Comparison of ENCODE assay signal across 1 cellular context in the genomic region with DNA sequence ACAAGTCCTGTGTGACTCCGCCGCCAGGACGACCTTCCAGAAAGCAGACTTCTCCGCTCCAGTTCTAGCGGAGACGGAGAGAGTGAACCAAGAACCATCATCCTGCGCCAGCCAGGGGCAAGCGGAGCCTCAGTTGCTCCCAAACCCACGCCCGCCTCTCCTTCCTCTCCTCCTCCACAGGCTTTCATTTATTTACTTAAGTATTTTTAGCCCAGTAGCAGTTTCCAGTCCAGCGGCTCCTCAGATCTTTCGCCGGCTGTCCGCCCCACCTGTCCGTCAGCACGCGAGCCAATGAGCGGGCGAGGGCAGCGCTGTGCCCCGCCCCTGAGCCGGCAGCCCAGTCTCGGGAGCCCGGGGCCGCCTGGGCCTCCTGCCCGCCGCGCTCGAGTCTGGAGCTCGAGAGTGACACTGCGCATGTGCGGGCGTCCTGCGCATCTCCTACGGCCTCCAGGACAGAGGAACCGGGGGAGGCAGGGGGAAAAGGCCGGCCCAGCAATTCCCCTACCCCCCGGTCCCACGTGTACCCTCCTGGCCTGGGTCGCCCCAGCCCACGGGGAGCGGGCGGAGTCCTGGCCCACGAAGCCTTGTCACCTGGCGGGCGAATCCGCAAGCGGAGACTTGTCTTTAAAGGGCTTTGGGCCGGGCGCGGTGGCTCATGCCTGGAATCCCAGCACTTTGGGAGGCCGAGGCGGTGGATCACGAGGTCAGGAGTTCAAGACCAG.
TF ChIP-seq lines count a peak whose summit lies in the region.

A gene (plus strand): TSS at position 425 of the 722 bp plus-strand sequence.

TF ChIP-seq in HepG2, 621 proteins besides CTCF, POLR2A, EP300 and RAD21 (continued from another document and continues in another):
- TF ChIP-seq FOSL1 (CRISPR knock-in tag; IDR thresholded peaks at IDR 0.05; ENCODE audit: borderline replicate concordance) (no peak), ZFP36L1 (CRISPR knock-in tag; IDR thresholded peaks at IDR 0.05) (no peak), GLI4 (CRISPR knock-in tag; IDR thresholded peaks at IDR 0.05; ENCODE audit: borderline replicate concordance) (no peak), ZNF629 (CRISPR knock-in tag; conservative IDR thresholded peaks at IDR 0.05) (peak; percentile 28; the same call in 1 of the 2 replicates), KLF11 (CRISPR knock-in tag; IDR thresholded peaks at IDR 0.05) (no peak), HNRNPL (IDR thresholded peaks at IDR 0.05; ENCODE audit: low read depth, low read length) (no peak), MIER2 (CRISPR knock-in tag; IDR thresholded peaks at IDR 0.05) (no peak), ZSCAN12 (CRISPR knock-in tag; IDR thresholded peaks at IDR 0.05) (no peak), ZNF446 (CRISPR knock-in tag; IDR thresholded peaks at IDR 0.05) (no peak), ZNF605 (CRISPR knock-in tag; IDR thresholded peaks at IDR 0.05) (peak; percentile 80), TBL1XR1 (IDR thresholded peaks at IDR 0.05; ENCODE audit: borderline replicate concordance, low read length, partially characterized antibody) (no peak), PAWR (CRISPR knock-in tag; IDR thresholded peaks at IDR 0.05; ENCODE audit: borderline replicate concordance) (no peak), KDM4B (CRISPR knock-in tag; IDR thresholded peaks at IDR 0.05) (no peak), XRCC5 (optimal IDR thresholded peaks at IDR 0.05; ENCODE audit: low read length) (peak; percentile 22), PHF5A (CRISPR knock-in tag; IDR thresholded peaks at IDR 0.05; ENCODE audit: low read depth, unreplicated experiment) (no peak), DPF2 (CRISPR knock-in tag; IDR thresholded peaks at IDR 0.05; ENCODE audit: borderline replicate concordance, low read depth) (no peak), ZNF558 (CRISPR knock-in tag; IDR thresholded peaks at IDR 0.05; ENCODE audit: borderline replicate concordance) (no peak), ZNF337 (CRISPR knock-in tag; IDR thresholded peaks at IDR 0.05; ENCODE audit: borderline replicate concordance, low read depth) (0 out of 2 replicates have a peak, but pooled peaks have one; percentile 56), ZNF883 (CRISPR knock-in tag; IDR thresholded peaks at IDR 0.05; ENCODE audit: not compliant biosample characterization) (peak; percentile 14), ZNF468 (CRISPR knock-in tag; IDR thresholded peaks at IDR 0.05) (no peak), ZNF101 (CRISPR knock-in tag; IDR thresholded peaks at IDR 0.05; ENCODE audit: borderline replicate concordance, low read depth) (no peak), RBAK (CRISPR knock-in tag; IDR thresholded peaks at IDR 0.05) (no peak), KLF13 (CRISPR knock-in tag; IDR thresholded peaks at IDR 0.05) (no peak), AKAP8 (CRISPR knock-in tag; IDR thresholded peaks at IDR 0.05) (no peak; the same call in 1 of the 2 replicates), JDP2 (CRISPR knock-in tag; IDR thresholded peaks at IDR 0.05; ENCODE audit: borderline replicate concordance) (no peak), RFX3 (CRISPR knock-in tag; IDR thresholded peaks at IDR 0.05) (no peak), RARG (CRISPR knock-in tag; IDR thresholded peaks at IDR 0.05; ENCODE audit: low read depth) (no peak), ARNT2 (CRISPR knock-in tag; IDR thresholded peaks at IDR 0.05; ENCODE audit: low read depth) (no peak), ADNP (CRISPR knock-in tag; IDR thresholded peaks at IDR 0.05) (peak; percentile 78), HOXA9 (CRISPR knock-in tag; IDR thresholded peaks at IDR 0.05; ENCODE audit: borderline replicate concordance) (0 out of 2 replicates have a peak, but pooled peaks have one; percentile 28), KDM2A (CRISPR knock-in tag; IDR thresholded peaks at IDR 0.05; ENCODE audit: borderline replicate concordance, low read depth) (peak; percentile 22; the same call in 1 of the 2 replicates)
- TF ChIP-seq, protein P1, sequence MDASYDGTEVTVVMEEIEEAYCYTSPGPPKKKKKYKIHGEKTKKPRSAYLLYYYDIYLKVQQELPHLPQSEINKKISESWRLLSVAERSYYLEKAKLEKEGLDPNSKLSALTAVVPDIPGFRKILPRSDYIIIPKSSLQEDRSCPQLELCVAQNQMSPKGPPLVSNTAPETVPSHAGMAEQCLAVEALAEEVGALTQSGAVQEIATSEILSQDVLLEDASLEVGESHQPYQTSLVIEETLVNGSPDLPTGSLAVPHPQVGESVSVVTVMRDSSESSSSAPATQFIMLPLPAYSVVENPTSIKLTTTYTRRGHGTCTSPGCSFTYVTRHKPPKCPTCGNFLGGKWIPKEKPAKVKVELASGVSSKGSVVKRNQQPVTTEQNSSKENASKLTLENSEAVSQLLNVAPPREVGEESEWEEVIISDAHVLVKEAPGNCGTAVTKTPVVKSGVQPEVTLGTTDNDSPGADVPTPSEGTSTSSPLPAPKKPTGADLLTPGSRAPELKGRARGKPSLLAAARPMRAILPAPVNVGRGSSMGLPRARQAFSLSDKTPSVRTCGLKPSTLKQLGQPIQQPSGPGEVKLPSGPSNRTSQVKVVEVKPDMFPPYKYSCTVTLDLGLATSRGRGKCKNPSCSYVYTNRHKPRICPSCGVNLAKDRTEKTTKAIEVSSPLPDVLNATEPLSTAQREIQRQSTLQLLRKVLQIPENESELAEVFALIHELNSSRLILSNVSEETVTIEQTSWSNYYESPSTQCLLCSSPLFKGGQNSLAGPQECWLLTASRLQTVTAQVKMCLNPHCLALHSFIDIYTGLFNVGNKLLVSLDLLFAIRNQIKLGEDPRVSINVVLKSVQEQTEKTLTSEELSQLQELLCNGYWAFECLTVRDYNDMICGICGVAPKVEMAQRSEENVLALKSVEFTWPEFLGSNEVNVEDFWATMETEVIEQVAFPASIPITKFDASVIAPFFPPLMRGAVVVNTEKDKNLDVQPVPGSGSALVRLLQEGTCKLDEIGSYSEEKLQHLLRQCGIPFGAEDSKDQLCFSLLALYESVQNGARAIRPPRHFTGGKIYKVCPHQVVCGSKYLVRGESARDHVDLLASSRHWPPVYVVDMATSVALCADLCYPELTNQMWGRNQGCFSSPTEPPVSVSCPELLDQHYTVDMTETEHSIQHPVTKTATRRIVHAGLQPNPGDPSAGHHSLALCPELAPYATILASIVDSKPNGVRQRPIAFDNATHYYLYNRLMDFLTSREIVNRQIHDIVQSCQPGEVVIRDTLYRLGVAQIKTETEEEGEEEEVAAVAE (CRISPR knock-in tag; IDR thresholded peaks at IDR 0.05; ENCODE audit: borderline replicate concordance) = no peak
- TF ChIP-seq, protein P2, sequence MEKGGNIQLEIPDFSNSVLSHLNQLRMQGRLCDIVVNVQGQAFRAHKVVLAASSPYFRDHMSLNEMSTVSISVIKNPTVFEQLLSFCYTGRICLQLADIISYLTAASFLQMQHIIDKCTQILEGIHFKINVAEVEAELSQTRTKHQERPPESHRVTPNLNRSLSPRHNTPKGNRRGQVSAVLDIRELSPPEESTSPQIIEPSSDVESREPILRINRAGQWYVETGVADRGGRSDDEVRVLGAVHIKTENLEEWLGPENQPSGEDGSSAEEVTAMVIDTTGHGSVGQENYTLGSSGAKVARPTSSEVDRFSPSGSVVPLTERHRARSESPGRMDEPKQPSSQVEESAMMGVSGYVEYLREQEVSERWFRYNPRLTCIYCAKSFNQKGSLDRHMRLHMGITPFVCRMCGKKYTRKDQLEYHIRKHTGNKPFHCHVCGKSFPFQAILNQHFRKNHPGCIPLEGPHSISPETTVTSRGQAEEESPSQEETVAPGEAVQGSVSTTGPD (CRISPR knock-in tag; IDR thresholded peaks at IDR 0.05) = no peak
- TF ChIP-seq, protein P3, sequence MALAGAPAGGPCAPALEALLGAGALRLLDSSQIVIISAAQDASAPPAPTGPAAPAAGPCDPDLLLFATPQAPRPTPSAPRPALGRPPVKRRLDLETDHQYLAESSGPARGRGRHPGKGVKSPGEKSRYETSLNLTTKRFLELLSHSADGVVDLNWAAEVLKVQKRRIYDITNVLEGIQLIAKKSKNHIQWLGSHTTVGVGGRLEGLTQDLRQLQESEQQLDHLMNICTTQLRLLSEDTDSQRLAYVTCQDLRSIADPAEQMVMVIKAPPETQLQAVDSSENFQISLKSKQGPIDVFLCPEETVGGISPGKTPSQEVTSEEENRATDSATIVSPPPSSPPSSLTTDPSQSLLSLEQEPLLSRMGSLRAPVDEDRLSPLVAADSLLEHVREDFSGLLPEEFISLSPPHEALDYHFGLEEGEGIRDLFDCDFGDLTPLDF (CRISPR knock-in tag; IDR thresholded peaks at IDR 0.05) = no peak
- TF ChIP-seq, protein P4, sequence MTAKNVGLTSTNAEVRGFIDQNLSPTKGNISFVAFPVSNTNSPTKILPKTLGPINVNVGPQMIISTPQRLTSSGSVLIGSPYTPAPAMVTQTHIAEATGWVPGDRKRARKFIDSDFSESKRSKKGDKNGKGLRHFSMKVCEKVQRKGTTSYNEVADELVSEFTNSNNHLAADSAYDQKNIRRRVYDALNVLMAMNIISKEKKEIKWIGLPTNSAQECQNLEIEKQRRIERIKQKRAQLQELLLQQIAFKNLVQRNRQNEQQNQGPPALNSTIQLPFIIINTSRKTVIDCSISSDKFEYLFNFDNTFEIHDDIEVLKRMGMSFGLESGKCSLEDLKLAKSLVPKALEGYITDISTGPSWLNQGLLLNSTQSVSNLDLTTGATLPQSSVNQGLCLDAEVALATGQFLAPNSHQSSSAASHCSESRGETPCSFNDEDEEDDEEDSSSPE (CRISPR knock-in tag; IDR thresholded peaks at IDR 0.05) = 0 out of 2 replicates have a peak, but pooled peaks have one; percentile 25
- TF ChIP-seq, protein P5, sequence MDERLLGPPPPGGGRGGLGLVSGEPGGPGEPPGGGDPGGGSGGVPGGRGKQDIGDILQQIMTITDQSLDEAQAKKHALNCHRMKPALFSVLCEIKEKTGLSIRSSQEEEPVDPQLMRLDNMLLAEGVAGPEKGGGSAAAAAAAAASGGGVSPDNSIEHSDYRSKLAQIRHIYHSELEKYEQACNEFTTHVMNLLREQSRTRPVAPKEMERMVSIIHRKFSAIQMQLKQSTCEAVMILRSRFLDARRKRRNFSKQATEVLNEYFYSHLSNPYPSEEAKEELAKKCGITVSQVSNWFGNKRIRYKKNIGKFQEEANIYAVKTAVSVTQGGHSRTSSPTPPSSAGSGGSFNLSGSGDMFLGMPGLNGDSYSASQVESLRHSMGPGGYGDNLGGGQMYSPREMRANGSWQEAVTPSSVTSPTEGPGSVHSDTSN (CRISPR knock-in tag; IDR thresholded peaks at IDR 0.05) = peak; percentile 87
- TF ChIP-seq, protein P6, sequence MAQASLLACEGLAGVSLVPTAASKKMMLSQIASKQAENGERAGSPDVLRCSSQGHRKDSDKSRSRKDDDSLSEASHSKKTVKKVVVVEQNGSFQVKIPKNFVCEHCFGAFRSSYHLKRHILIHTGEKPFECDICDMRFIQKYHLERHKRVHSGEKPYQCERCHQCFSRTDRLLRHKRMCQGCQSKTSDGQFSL (CRISPR knock-in tag; IDR thresholded peaks at IDR 0.05) = no peak
- TF ChIP-seq, protein P7, sequence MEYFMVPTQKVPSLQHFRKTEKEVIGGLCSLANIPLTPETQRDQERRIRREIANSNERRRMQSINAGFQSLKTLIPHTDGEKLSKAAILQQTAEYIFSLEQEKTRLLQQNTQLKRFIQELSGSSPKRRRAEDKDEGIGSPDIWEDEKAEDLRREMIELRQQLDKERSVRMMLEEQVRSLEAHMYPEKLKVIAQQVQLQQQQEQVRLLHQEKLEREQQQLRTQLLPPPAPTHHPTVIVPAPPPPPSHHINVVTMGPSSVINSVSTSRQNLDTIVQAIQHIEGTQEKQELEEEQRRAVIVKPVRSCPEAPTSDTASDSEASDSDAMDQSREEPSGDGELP (IDR thresholded peaks at IDR 0.05; ENCODE audit: borderline replicate concordance, low read depth) = no peak; the same call in 1 of the 2 replicates
- TF ChIP-seq, protein P8, sequence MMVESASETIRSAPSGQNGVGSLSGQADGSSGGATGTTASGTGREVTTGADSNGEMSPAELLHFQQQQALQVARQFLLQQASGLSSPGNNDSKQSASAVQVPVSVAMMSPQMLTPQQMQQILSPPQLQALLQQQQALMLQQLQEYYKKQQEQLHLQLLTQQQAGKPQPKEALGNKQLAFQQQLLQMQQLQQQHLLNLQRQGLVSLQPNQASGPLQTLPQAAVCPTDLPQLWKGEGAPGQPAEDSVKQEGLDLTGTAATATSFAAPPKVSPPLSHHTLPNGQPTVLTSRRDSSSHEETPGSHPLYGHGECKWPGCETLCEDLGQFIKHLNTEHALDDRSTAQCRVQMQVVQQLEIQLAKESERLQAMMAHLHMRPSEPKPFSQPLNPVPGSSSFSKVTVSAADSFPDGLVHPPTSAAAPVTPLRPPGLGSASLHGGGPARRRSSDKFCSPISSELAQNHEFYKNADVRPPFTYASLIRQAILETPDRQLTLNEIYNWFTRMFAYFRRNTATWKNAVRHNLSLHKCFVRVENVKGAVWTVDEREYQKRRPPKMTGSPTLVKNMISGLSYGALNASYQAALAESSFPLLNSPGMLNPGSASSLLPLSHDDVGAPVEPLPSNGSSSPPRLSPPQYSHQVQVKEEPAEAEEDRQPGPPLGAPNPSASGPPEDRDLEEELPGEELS (CRISPR knock-in tag; IDR thresholded peaks at IDR 0.05) = no peak; the same call in 1 of the 2 replicates
- TF ChIP-seq, protein P9, sequence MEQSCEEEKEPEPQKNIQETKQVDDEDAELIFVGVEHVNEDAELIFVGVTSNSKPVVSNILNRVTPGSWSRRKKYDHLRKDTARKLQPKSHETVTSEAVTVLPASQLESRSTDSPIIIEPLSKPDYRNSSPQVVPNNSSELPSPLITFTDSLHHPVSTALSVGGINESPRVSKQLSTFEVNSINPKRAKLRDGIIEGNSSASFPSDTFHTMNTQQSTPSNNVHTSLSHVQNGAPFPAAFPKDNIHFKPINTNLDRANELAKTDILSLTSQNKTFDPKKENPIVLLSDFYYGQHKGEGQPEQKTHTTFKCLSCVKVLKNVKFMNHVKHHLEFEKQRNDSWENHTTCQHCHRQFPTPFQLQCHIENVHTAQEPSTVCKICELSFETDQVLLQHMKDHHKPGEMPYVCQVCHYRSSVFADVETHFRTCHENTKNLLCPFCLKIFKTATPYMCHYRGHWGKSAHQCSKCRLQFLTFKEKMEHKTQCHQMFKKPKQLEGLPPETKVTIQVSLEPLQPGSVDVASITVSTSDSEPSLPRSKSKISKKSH (CRISPR knock-in tag; IDR thresholded peaks at IDR 0.05; ENCODE audit: borderline replicate concordance) = no peak; the same call in 1 of the 2 replicates
- TF ChIP-seq, protein P10, sequence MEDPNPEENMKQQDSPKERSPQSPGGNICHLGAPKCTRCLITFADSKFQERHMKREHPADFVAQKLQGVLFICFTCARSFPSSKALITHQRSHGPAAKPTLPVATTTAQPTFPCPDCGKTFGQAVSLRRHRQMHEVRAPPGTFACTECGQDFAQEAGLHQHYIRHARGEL (CRISPR knock-in tag; IDR thresholded peaks at IDR 0.05) = no peak
- TF ChIP-seq, protein P11, sequence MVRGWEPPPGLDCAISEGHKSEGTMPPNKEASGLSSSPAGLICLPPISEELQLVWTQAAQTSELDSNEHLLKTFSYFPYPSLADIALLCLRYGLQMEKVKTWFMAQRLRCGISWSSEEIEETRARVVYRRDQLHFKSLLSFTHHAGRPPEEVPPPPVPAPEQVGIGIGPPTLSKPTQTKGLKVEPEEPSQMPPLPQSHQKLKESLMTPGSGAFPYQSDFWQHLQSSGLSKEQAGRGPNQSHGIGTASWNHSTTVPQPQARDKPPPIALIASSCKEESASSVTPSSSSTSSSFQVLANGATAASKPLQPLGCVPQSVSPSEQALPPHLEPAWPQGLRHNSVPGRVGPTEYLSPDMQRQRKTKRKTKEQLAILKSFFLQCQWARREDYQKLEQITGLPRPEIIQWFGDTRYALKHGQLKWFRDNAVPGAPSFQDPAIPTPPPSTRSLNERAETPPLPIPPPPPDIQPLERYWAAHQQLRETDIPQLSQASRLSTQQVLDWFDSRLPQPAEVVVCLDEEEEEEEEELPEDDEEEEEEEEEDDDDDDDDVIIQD (CRISPR knock-in tag; IDR thresholded peaks at IDR 0.05; ENCODE audit: low read depth) = 0 out of 2 replicates have a peak, but pooled peaks have one; percentile 6
